ENCODE assay signal across 28 cellular contexts in genomic region chr6:162198072-162198471, GRCh38.
"Had no signal": no experiment of that assay in that cellular context is flagged by ENCODE, and none has a peak within 500 bp of the region (broad histone marks: within the 10 kb centered on the region; RNA-seq: fewer than 3 reads in every experiment).

No MANE protein-coding gene starts in this region.

- H3K4me2 ChIP-seq: neural progenitor cell, smooth muscle cell had no signal

- H2AFZ ChIP-seq: neural progenitor cell, parathyroid adenoma had no signal

- H3K9ac ChIP-seq: neural progenitor cell, parathyroid adenoma had no signal

- H3K27me3 Mint-ChIP-seq: memory B cell; naive B cell; natural killer cell treated with Interleukin-12 subunit alpha and Interleukin-12 subunit beta and Interleukin-15 and Interleukin-18, amount 100 ng/mL, for 72 hours had no signal

- H3K4me3 ChIP-seq: coronary artery, lung, mucosa of descending colon, neural progenitor cell, smooth muscle cell, stomach, thyroid gland had no signal

- H3K36me3 ChIP-seq: neural progenitor cell, stomach, thyroid gland had no signal

- H3K4me1 ChIP-seq: neural progenitor cell had no signal

- H3K79me2 ChIP-seq: parathyroid adenoma had no signal

- DNase-seq: dermis blood vessel endothelial cell; effector memory CD4-positive, alpha-beta T cell; erythroblast; hypothalamus; kidney; mucosa of descending colon; naive B cell; stimulated activated CD4-positive, alpha-beta T cell treated with anti-CD3 and anti-CD28 coated beads, Interleukin-12 subunit alpha, Interleukin-12 subunit beta, amount 100 ng/mL, for 4 hours; stimulated activated CD4-positive, alpha-beta T cell treated with anti-CD3 and anti-CD28 coated beads, Interleukin-1b, Interleukin-23, amount 100 ng/mL, for 48 hours; stimulated activated CD4-positive, alpha-beta T cell treated with anti-CD3 and anti-CD28 coated beads, Interleukin-4, amount 100 ng/mL, for 1 hour; stimulated activated CD8-positive, alpha-beta memory T cell treated with anti-CD3 and anti-CD28 coated beads, Interleukin-4, amount 100 ng/mL, for 48 hours; stimulated activated naive CD4-positive, alpha-beta T cell; stomach; thyroid gland; trophoblast cell had no signal

- H3K27ac ChIP-seq: coronary artery, neural progenitor cell, parathyroid adenoma, stomach, thyroid gland had no signal

- H3K9me3 Mint-ChIP-seq: mesothelial cell of epicardium; natural killer cell treated with Interleukin-12 subunit alpha and Interleukin-12 subunit beta and Interleukin-15 and Interleukin-18, amount 100 ng/mL, for 72 hours; neural progenitor cell had no signal

- H3K4me3 Mint-ChIP-seq: memory B cell; mesothelial cell of epicardium; naive B cell; natural killer cell treated with Interleukin-12 subunit alpha and Interleukin-12 subunit beta and Interleukin-15 and Interleukin-18, amount 100 ng/mL, for 72 hours; neural progenitor cell had no signal

- ATAC-seq: left lobe of liver; mucosa of descending colon; natural killer cell treated with Interleukin-12 subunit alpha and Interleukin-12 subunit beta and Interleukin-15 and Interleukin-18, amount 100 ng/mL, for 72 hours; sciatic nerve had no signal

- FAIRE-seq: endometrium, frontal cortex, kidney had no signal

- H3K36me3 Mint-ChIP-seq: memory B cell; mesothelial cell of epicardium; naive B cell; natural killer cell treated with Interleukin-12 subunit alpha and Interleukin-12 subunit beta and Interleukin-15 and Interleukin-18, amount 100 ng/mL, for 72 hours; neural progenitor cell had no signal

- H3K27me3 ChIP-seq: neural progenitor cell, stomach, thyroid gland had no signal

- H3K4me1 Mint-ChIP-seq: memory B cell, naive B cell had no signal

- H3K9me3 ChIP-seq: mucosa of descending colon, stomach, thyroid gland had no signal

- H3K27ac Mint-ChIP-seq: memory B cell; mesothelial cell of epicardium; natural killer cell treated with Interleukin-12 subunit alpha and Interleukin-12 subunit beta and Interleukin-15 and Interleukin-18, amount 100 ng/mL, for 72 hours; neural progenitor cell; progenitor cell of endocrine pancreas had no signal
